ENCODE assay signal across 16 cellular contexts in the genomic region with DNA sequence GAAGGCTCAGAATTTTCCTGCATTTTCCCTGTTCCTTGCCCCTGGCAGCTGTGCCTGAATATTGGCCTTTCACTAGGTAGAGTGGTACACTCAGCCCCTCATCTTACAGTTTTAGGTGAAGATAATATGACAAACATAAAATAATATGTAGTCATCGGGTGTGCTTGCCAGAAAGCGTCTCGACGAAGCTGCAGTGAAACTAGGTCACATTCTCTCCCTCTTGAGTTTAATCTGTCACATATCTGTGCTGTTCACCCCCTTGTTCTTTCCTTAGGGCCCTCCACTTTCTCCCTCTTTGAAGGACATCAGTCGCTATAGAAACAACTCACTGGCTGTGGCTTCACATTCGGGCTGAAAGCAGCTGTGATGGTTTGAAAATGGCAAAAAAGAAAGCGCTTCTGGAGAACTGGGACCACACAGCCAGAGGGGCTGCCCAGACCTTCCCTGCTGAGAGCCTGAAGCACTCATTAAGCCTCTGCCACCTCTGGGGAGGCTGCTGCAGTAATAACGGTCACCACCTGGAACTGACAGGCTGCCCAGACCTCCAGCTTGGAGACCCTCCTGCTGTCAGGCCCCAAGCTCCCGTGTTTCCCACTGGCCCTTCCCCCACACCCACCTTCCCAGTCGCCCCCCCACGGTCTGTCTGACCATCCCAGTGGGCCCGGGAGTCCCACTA. TPM values are rescaled to one million over a fixed set of nuclear protein-coding genes. Genes with fewer than 3 reads are reported as not detected.
DNase-seq lines count a peak whose midpoint lies in the region; ATAC-seq and TF ChIP-seq lines count a peak whose summit lies in the region.
"Had no signal": no experiment of that assay in that cellular context is flagged by ENCODE, and none has a peak within 500 bp of the region (broad histone marks: within the 10 kb centered on the region; RNA-seq: fewer than 3 reads in every experiment).

No MANE protein-coding gene starts in this region.

- no peaks in the 10 kb centered on the region for H3K9me3 Mint-ChIP-seq in CD4-positive, alpha-beta T cell

- H3K9me3 ChIP-seq in left lung: no peaks in the 10 kb centered on the region
- no peaks in the 10 kb centered on the region for H3K9me3 ChIP-seq in upper lobe of left lung
- H3K9me3 ChIP-seq in CD4-positive, alpha-beta T cell (ENCODE audit: control insufficient read depth, low read length): no peaks in the 10 kb centered on the region
- H3K9me3 ChIP-seq: ovary had no signal

- H3K36me3 ChIP-seq in left lung (peaks cover 0 to 29% of the 10 kb centered on the region in 2 donors), upper lobe of left lung (peaks cover 0 to 9% (median 0%) of the 10 kb centered on the region in 4 donors)
- H3K36me3 ChIP-seq: ovary had no signal

- H3K27me3 Mint-ChIP-seq in CD4-positive, alpha-beta T cell: peaks cover 3% of the 10 kb centered on the region

- DNase-seq in NCI-H82 (lab: John Stamatoyannopoulos, UW) (peak; percentile 75), NCI-H82 treated with DMSO at 0.1 percent for 48 hours (lab: John Stamatoyannopoulos, UW; ENCODE audit: unreplicated experiment) (no peak), astrocyte of the spinal cord (ENCODE audit: low read depth, low spot score) (peak; percentile 25), left lung (no peak), upper lobe of left lung (no peak), SW480 (ENCODE audit: low spot score) (no peak)
- DNase-seq in CD4-positive, alpha-beta T cell: no peak
- DNase-seq: activated CD4-positive, alpha-beta T cell treated with anti-CD3 and anti-CD28 coated beads for 1 hour; activated naive CD4-positive, alpha-beta T cell; DND-41; Kasumi-1; NCI-H526 treated with DMSO at 0.1 percent for 48 hours; SHP77; stimulated activated CD4-positive, alpha-beta T cell treated with anti-CD3 and anti-CD28 coated beads, Interleukin-4, amount 100 ng/mL, for 1 hour had no signal

- in situ Hi-C loops in astrocyte of the spinal cord (cut with HindIII; ENCODE audit: low sequenced_read_pairs): no loop called here

- TF ChIP-seq POLR2A in upper lobe of left lung (IDR thresholded peaks at IDR 0.05): peak in 1 of 4 donors; percentile 3

- POLR2A ChIA-PET in CD4-positive, alpha-beta T cell (lab: Charles Lee): no interaction called here

- peak overlapping the region in 1 of 2 donors; percentile 41 for H3K27ac ChIP-seq in left lung
- H3K27ac ChIP-seq in upper lobe of left lung: peak overlapping the region; percentile 12 to 60 (median 53)
- H3K27ac ChIP-seq in CD4-positive, alpha-beta T cell (ENCODE audit: low read depth, low read length): no peak overlapping the region
- H3K27ac ChIP-seq: ovary had no signal

- H3K27me3 ChIP-seq in left lung: no peaks in the 10 kb centered on the region
- H3K27me3 ChIP-seq in upper lobe of left lung: no peaks in the 10 kb centered on the region
- H3K27me3 ChIP-seq in CD4-positive, alpha-beta T cell (ENCODE audit: control insufficient read depth, insufficient read depth, low read length): peaks cover 6% of the 10 kb centered on the region
- H3K27me3 ChIP-seq: ovary had no signal

- no peak overlapping the region for H3K27ac Mint-ChIP-seq in CD4-positive, alpha-beta T cell

- TF ChIP-seq EP300 in upper lobe of left lung (IDR thresholded peaks at IDR 0.05): no peak

- TF ChIP-seq CTCF in astrocyte of the spinal cord (IDR thresholded peaks at IDR 0.05; ENCODE audit: low read depth, low read length): no peak
- no peak for TF ChIP-seq CTCF in left lung (IDR thresholded peaks at IDR 0.05)
- TF ChIP-seq CTCF in upper lobe of left lung (IDR thresholded peaks at IDR 0.05): no peak
- TF ChIP-seq CTCF in CD4-positive, alpha-beta T cell (IDR thresholded peaks at IDR 0.05): no peak

- H3K4me3 ChIP-seq in astrocyte of the spinal cord (ENCODE audit: low read depth, low read length) (no peak overlapping the region), left lung (no peak overlapping the region), upper lobe of left lung (no peak overlapping the region)
- H3K4me3 ChIP-seq: ovary had no signal

- no peak overlapping the region for H3K4me3 Mint-ChIP-seq in CD4-positive, alpha-beta T cell

- no peaks in the 10 kb centered on the region for H3K4me1 Mint-ChIP-seq in CD4-positive, alpha-beta T cell (ENCODE audit: low read depth)

- H3K4me1 ChIP-seq in left lung (peaks cover 23 to 27% of the 10 kb centered on the region in 2 donors), upper lobe of left lung (peaks cover 5 to 23% (median 16%) of the 10 kb centered on the region in 4 donors)

- ATAC-seq in left lung (peak; percentile 48), upper lobe of left lung (ENCODE audit: low FRiP score in 2 of 2) (peak; percentile 18 to 58), GM21723 (IDR thresholded peaks at IDR 0.05; ENCODE audit: unreplicated experiment) (no peak)
- no peak for ATAC-seq in CD4-positive, alpha-beta T cell (ENCODE audit: poor library complexity)

- 58 to 64% methylated on average over 12 of the region's 12 CpGs for WGBS in upper lobe of left lung, 2 donors

- intact Hi-C loops in left lung (cut with DNase I): no loop called here
- intact Hi-C loops in CD4-positive, alpha-beta T cell (cut with DNase I, micrococcal nuclease): no loop called here

- no peaks in the 10 kb centered on the region for H3K36me3 Mint-ChIP-seq in CD4-positive, alpha-beta T cell (ENCODE audit: low read depth)

- CTCF ChIA-PET in CD4-positive, alpha-beta T cell (lab: Charles Lee): no interaction called here

RNA-seq across cellular contexts. Expression of gene ABTB1, which starts 50.3 kb away (rescaled TPM):
- 10 to 100 TPM; 31.6 to 56.1 TPM for total RNA-seq in left lung
- 100 to 1,000 TPM in 2 of 6 donors, 10 to 100 TPM in 4; 28.0 to 262 (median 65.8) TPM for total RNA-seq in upper lobe of left lung
- 100 to 1,000 TPM; 116 to 118 TPM for total RNA-seq in CD4-positive, alpha-beta T cell

Comparison
In these comparisons a context has a peak if more than half of its experiments do, and no peak if none do; other contexts are left out.
1. DNase-seq: peak in NCI-H82 (single experiment) and astrocyte of the spinal cord (single experiment); none in NCI-H82 treated with DMSO at 0.1 percent for 48 hours (single experiment), left lung (0 of 2), upper lobe of left lung (0 of 2), CD4-positive, alpha-beta T cell (0 of 10) and SW480 (single experiment).
2. ATAC-seq: peak in left lung (single experiment) and upper lobe of left lung (2 of 2); none in CD4-positive, alpha-beta T cell (single experiment) and GM21723 (single experiment).